28 cellular contexts compared by ENCODE assay signal in genomic region chr4:53026233-53026632, GRCh38.
"Had no signal": no experiment of that assay in that cellular context is flagged by ENCODE, and none has a peak within 500 bp of the region (broad histone marks: within the 10 kb centered on the region; RNA-seq: fewer than 3 reads in every experiment).

No MANE protein-coding gene starts in this region.

- H3K4me1 ChIP-seq: left lung, lower lobe of right lung, right lobe of liver, upper lobe of left lung had no signal

- H3K27ac ChIP-seq: heart right ventricle, left lung, lower lobe of right lung, neutrophil, right lobe of liver, upper lobe of left lung, vagina, WERI-Rb-1 had no signal

- H3K27me3 ChIP-seq: heart right ventricle, left lung, neutrophil, right lobe of liver, upper lobe of left lung, vagina had no signal

- ATAC-seq: activated CD4-positive, CD25-positive, alpha-beta regulatory T cell treated with anti-CD3 and anti-CD28 coated beads, Interleukin-2, amount 50 U/mL, for 24 hours; esophagus mucosa; heart right ventricle; left lung; lower lobe of right lung; right lobe of liver; stimulated activated effector memory CD8-positive, alpha-beta T cell treated with anti-CD3 and anti-CD28 coated beads, Interleukin-12 subunit alpha, Interleukin-12 subunit beta, amount 100 ng/mL, for 72 hours; T-helper 17 cell had no signal

- DNase-seq: activated CD4-positive, alpha-beta T cell treated with anti-CD3 and anti-CD28 coated beads for 48 hours; activated CD4-positive, alpha-beta T cell treated with anti-CD3 and anti-CD28 coated beads, Interleukin-2, amount 50 U/mL, for 48 hours; activated CD8-positive, alpha-beta memory T cell treated with anti-CD3 and anti-CD28 coated beads, Interleukin-2, amount 50 U/mL, for 4 hours; activated effector memory CD4-positive, alpha-beta T cell treated with anti-CD3 and anti-CD28 coated beads, Interleukin-2, amount 50 U/mL, for 16 hours; activated naive CD4-positive, alpha-beta T cell treated with anti-CD3 and anti-CD28 coated beads, Interleukin-2, amount 50 U/mL, for 16 hours; activated T-cell treated with anti-CD3 and anti-CD28 coated beads, Interleukin-2, amount 50 U/mL, for 1 hour; amygdala; caudate nucleus; cortex of kidney; foreskin melanocyte; heart right ventricle; left lung; lower lobe of right lung; naive B cell; nephron progenitor cell; right lobe of liver; stimulated activated CD4-positive, alpha-beta T cell treated with anti-CD3 and anti-CD28 coated beads, Interleukin-12 subunit alpha, Interleukin-12 subunit beta, amount 100 ng/mL, for 4 hours; stimulated activated CD4-positive, alpha-beta T cell treated with anti-CD3 and anti-CD28 coated beads, Interleukin-4, amount 100 ng/mL, for 1 hour; substantia nigra; T-helper 17 cell; T1000; upper lobe of left lung; WERI-Rb-1 had no signal

- H3K36me3 ChIP-seq: heart right ventricle, left lung, lower lobe of right lung, neutrophil, right lobe of liver, upper lobe of left lung, vagina, WERI-Rb-1 had no signal

- H3K4me3 ChIP-seq: heart right ventricle, left lung, lower lobe of right lung, right lobe of liver, upper lobe of left lung, vagina had no signal
